8 cellular contexts compared by ENCODE assay signal in the genomic region with DNA sequence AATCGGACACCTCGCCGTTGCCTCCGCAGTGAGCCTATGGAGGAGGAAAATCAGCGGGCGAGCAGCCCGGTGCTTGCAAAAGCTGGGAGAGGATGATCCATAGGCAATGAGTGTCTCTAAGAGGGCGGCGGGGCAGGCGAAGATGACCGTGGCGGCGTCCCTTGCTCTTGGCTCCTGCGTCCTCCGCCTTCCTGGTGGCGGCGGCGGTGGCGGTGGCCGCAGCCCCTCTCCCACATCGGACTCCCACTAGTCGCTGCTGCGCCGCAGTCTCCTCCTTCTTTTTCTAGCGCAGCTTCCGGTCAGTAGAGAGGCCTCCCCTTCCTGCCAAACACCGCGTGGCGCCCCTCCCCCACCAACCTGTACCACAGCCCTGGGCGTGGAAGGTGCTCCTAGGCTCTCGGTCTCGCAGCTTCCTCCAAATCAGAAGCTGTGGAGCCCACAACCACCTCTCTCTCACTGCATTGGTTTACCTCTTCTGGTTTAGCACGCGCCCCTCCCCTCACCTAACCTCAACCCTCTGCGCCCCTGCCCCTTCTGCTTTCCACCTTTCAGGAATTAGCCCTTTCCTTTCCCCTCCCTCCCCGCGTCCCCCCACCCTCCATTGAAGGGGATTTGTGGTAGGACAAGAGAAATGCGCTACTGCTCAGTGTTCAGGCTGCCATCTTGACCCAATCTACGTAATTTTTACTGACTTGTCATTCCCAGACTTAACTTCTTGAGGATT. TPM values are rescaled to one million over a fixed set of nuclear protein-coding genes. Genes with fewer than 3 reads are reported as not detected.
DNase-seq lines count a peak whose midpoint lies in the region; FAIRE-seq and TF ChIP-seq lines count a peak whose summit lies in the region.

Gene SPIN3, minus strand, starts transcription at position 271 of the 724 bp plus-strand sequence. CDS start 594 bp downstream, outside the sequence.

- no peaks in the 10 kb centered on the region for H3K4me1 ChIP-seq in ascending aorta
- no peaks in the 10 kb centered on the region for H3K4me1 ChIP-seq in prostate gland (replicated peaks)
- H3K4me1 ChIP-seq in uterus = no peaks in the 10 kb centered on the region

- TF ChIP-seq POLR2A in H54 (IDR thresholded peaks at IDR 0.05; ENCODE audit: low read depth, low read length) = peak; percentile 78
- peak; percentile 59 for TF ChIP-seq POLR2A in prostate gland (IDR thresholded peaks at IDR 0.05)
- TF ChIP-seq POLR2A in uterus (IDR thresholded peaks at IDR 0.05) = peak; percentile 26 to 52

- FAIRE-seq in G401.6 (lab: Jason Lieb, UNC) = peak; percentile 94
- no peak for FAIRE-seq in H54 (lab: Jason Lieb, UNC)

- intact Hi-C loops in ascending aorta (cut with DNase I) (loop anchor here (10.0 kb wide), 2 partner anchors 119 to 599 kb away; partner anchors contain the start of gene ZXDB), prostate gland (cut with DNase I) (no loop called here), uterus (cut with DNase I; ENCODE audit: low total_unique reads) (no loop called here)

- 1% methylated on average over 26 of the region's 39 CpGs for WGBS in prostate gland

- no peaks in the 10 kb centered on the region for H3K27me3 ChIP-seq in ascending aorta
- H3K27me3 ChIP-seq in prostate gland (replicated peaks; ENCODE audit: insufficient read depth) = no peaks in the 10 kb centered on the region
- H3K27me3 ChIP-seq in uterus = no peaks in the 10 kb centered on the region

- TF ChIP-seq CTCF in ascending aorta (IDR thresholded peaks at IDR 0.05) = no peak
- TF ChIP-seq CTCF in prostate gland (IDR thresholded peaks at IDR 0.05) = no peak
- TF ChIP-seq CTCF in uterus (IDR thresholded peaks at IDR 0.05) = no peak

- H3K27ac ChIP-seq in ascending aorta = peak within 1 kb of the TSS; percentile 28 to 74
- peak within 1 kb of the TSS; percentile 71 to 75 for H3K27ac ChIP-seq in prostate gland
- H3K27ac ChIP-seq in uterus = peak within 1 kb of the TSS; percentile 62 to 75

- peak within 1 kb of the TSS; percentile 48 to 78 for H3K4me3 ChIP-seq in ascending aorta
- H3K4me3 ChIP-seq in prostate gland = peak within 1 kb of the TSS; percentile 51 to 52
- H3K4me3 ChIP-seq in uterus = peak within 1 kb of the TSS; percentile 64 to 65

- DNase-seq in H54 (ENCODE audit: insufficient read length, low spot score) (no peak), NCI-H1092 (lab: John Stamatoyannopoulos, UW) (peak; percentile 93), T-helper 2 cell (peak; percentile 13 to 79 (median 25)), ascending aorta (ENCODE audit: low spot score in 2 of 2) (peak in 1 of 2 donors; percentile 84), hepatic stellate cell (ENCODE audit: low spot score) (peak; percentile 46), prostate gland (ENCODE audit: low spot score) (peak; percentile 79), uterus (peak; percentile 75 to 80)

- H3K9me3 ChIP-seq in ascending aorta (no peaks in the 10 kb centered on the region), prostate gland (no peaks in the 10 kb centered on the region), uterus (no peaks in the 10 kb centered on the region)

- H3K36me3 ChIP-seq in ascending aorta (no peaks in the 10 kb centered on the region), prostate gland (no peaks in the 10 kb centered on the region), uterus (no peaks in the 10 kb centered on the region)

RNA-seq across cellular contexts. Expression of gene SPIN3, which starts in this region (rescaled TPM):
- total RNA-seq in ascending aorta = 3.9 TPM
- 10 to 100 TPM; 14.6 to 17.3 TPM for total RNA-seq in prostate gland
- total RNA-seq in uterus = 10 to 100 TPM in 2 of 4 donors, 1 to 10 TPM in 2; 5.6 to 23.0 (median 14.3) TPM
